In genomic region chr12:52022841-52023181, GRCh38 we compare ENCODE assay signal across 8 cellular contexts. TPM values are rescaled to one million over a fixed set of nuclear protein-coding genes. Genes with fewer than 3 reads are reported as not detected.
DNase-seq lines count a peak whose midpoint lies in the region; ATAC-seq and TF ChIP-seq lines count a peak whose summit lies in the region.

No MANE protein-coding gene starts in this region.

- peaks cover 18% of the 10 kb centered on the region for H3K4me1 ChIP-seq in PC-3 (ENCODE audit: insufficient read depth, low read length)

- H3K36me3 ChIP-seq in PC-3 (ENCODE audit: low read depth, low read length): no peaks in the 10 kb centered on the region

- H3K27ac ChIP-seq in PC-3 (ENCODE audit: low read length): no peak overlapping the region

- no peak for TF ChIP-seq CTCF in PC-3 (conservative IDR thresholded peaks at IDR 0.05; ENCODE audit: low read depth, low read length)
- TF ChIP-seq CTCF in osteocyte (IDR thresholded peaks at IDR 0.05): no peak

- ATAC-seq in PC-3: peak; percentile 47
- no peak for ATAC-seq in effector memory CD8-positive, alpha-beta T cell (replicated peaks)
- ATAC-seq in HG03135 (IDR thresholded peaks at IDR 0.05; ENCODE audit: unreplicated experiment): no peak
- no peak for ATAC-seq in GM19328 (IDR thresholded peaks at IDR 0.05; ENCODE audit: unreplicated experiment)

- no peaks in the 10 kb centered on the region for H3K79me2 ChIP-seq in PC-3 (ENCODE audit: low read length)

- no peaks in the 10 kb centered on the region for H3K9me3 Mint-ChIP-seq in effector memory CD8-positive, alpha-beta T cell
- H3K9me3 Mint-ChIP-seq in osteocyte (ENCODE audit: unreplicated experiment): no peaks in the 10 kb centered on the region

- no peaks in the 10 kb centered on the region for H4K20me1 ChIP-seq in PC-3 (ENCODE audit: low read length)

- H3K9ac ChIP-seq in PC-3 (ENCODE audit: low read length): peak overlapping the region; percentile 27; the same call in 1 of the 2 replicates

- H3K4me1 Mint-ChIP-seq in effector memory CD8-positive, alpha-beta T cell (ENCODE audit: low read depth in 2 of 2): peaks cover 34% of the 10 kb centered on the region in 2 donors
- peaks cover 34% of the 10 kb centered on the region for H3K4me1 Mint-ChIP-seq in osteocyte (ENCODE audit: unreplicated experiment)

- H3K9me2 ChIP-seq in PC-3 (replicated peaks; ENCODE audit: low read length): no peaks in the 10 kb centered on the region

- H3F3A ChIP-seq in PC-3 (ENCODE audit: low read length, unreplicated experiment): no peaks in the 10 kb centered on the region

- POLR2A ChIA-PET in PC-3 (lab: Charles Lee; ENCODE audit: unreplicated experiment): no interaction called here

- DNase-seq in activated T-cell treated with anti-CD3 and anti-CD28 coated beads for 48 hours (ENCODE audit: low read depth): peak; percentile 33
- DNase-seq in activated T-cell treated with anti-CD3 and anti-CD28 coated beads, Interleukin-2, amount 50 U/mL, for 1 hour: no peak
- DNase-seq in PC-3: peak; percentile 42
- no peak for DNase-seq in effector memory CD8-positive, alpha-beta T cell
- no peak for DNase-seq in osteocyte (ENCODE audit: extremely low spot score, unreplicated experiment)
- no peak for DNase-seq in NCI-H187 treated with DMSO at 0.1 percent for 48 hours (lab: John Stamatoyannopoulos, UW)

- H3K9me3 ChIP-seq in PC-3 (ENCODE audit: low read length): no peaks in the 10 kb centered on the region

- peak overlapping the region; percentile 96 for H2AFZ ChIP-seq in PC-3 (ENCODE audit: low read length)

- CTCF ChIA-PET in PC-3 (lab: Charles Lee): interaction anchor here (0.5 to 2.1 kb wide), 10 partner anchors 10 to 148 kb away, joined by 3 to 16 read pairs (median 4); no protein-coding TSS in a partner anchor

- H3K27ac Mint-ChIP-seq in effector memory CD8-positive, alpha-beta T cell: peak overlapping the region; percentile 36 to 81
- no peak overlapping the region for H3K27ac Mint-ChIP-seq in osteocyte (ENCODE audit: unreplicated experiment)

- peaks cover 40% of the 10 kb centered on the region for H3K36me3 Mint-ChIP-seq in effector memory CD8-positive, alpha-beta T cell (ENCODE audit: insufficient read depth)
- no peaks in the 10 kb centered on the region for H3K36me3 Mint-ChIP-seq in osteocyte (ENCODE audit: unreplicated experiment)

- H3K27me3 ChIP-seq in PC-3 (ENCODE audit: low read length): no peaks in the 10 kb centered on the region

- H3K4me3 Mint-ChIP-seq in effector memory CD8-positive, alpha-beta T cell: peak overlapping the region; percentile 85 to 93
- H3K4me3 Mint-ChIP-seq in osteocyte (ENCODE audit: unreplicated experiment): peak overlapping the region; percentile 54

- no TSS peak for BruUV-seq in PC-3 (replicated peaks; lab: Mats Ljungman, UMichigan)

- H3K4me2 ChIP-seq in PC-3 (ENCODE audit: low read length): peak overlapping the region; percentile 99

- no peaks in the 10 kb centered on the region for H3K27me3 Mint-ChIP-seq in effector memory CD8-positive, alpha-beta T cell
- H3K27me3 Mint-ChIP-seq in osteocyte (ENCODE audit: unreplicated experiment): no peaks in the 10 kb centered on the region

- intact Hi-C loops in PC-3 (cut with micrococcal nuclease): loop anchor here (1.0 to 2.0 kb wide), 2 partner anchors 19 to 132 kb away; no protein-coding TSS in a partner anchor

- peak overlapping the region; percentile 79 for H3K4me3 ChIP-seq in PC-3 (ENCODE audit: low read length)

RNA-seq across cellular contexts. Expression of gene TAMALIN, which starts 16.1 kb away (rescaled TPM):
- total RNA-seq in PC-3 (2014; rRNA removed): 0.29 and 0.58 TPM in 2 replicates
- total RNA-seq in osteocyte: 22.5 and 25.5 TPM in 2 replicates

RNA-seq across cellular contexts. Expression of gene NR4A1, which starts 28.4 kb away (rescaled TPM):
- total RNA-seq in PC-3 (2014; rRNA removed) (90.7 and 110 TPM in 2 replicates), osteocyte (6.7 and 13.0 TPM in 2 replicates)

RNA-seq across cellular contexts. Expression of gene ATG101, which starts 47.0 kb away (rescaled TPM):
- 110 and 167 TPM in 2 replicates for total RNA-seq in PC-3 (2014; rRNA removed)
- 41.7 and 46.1 TPM in 2 replicates for total RNA-seq in osteocyte

RNA-seq across cellular contexts. Expression of gene SMIM41, which starts 56.7 kb away (rescaled TPM):
- total RNA-seq in PC-3 (2014; rRNA removed) (not detected in 2 replicates), osteocyte (not detected in 2 replicates)

Comparison
In these comparisons a context has a peak if more than half of its experiments do, and no peak if none do; other contexts are left out.
1. DNase-seq: peak in activated T-cell treated with anti-CD3 and anti-CD28 coated beads for 48 hours (single experiment) and PC-3 (single experiment); none in activated T-cell treated with anti-CD3 and anti-CD28 coated beads, Interleukin-2, amount 50 U/mL, for 1 hour (single experiment), effector memory CD8-positive, alpha-beta T cell (0 of 3), osteocyte (single experiment) and NCI-H187 treated with DMSO at 0.1 percent for 48 hours (single experiment).
2. RNA of gene TAMALIN, which starts 16.1 kb away (total RNA-seq): 22.5 to 25.5 TPM in osteocyte; 0.29 to 0.58 TPM in PC-3; every median in the first group is over 10 times any median in the second.